ENCODE assay signal across 22 cellular contexts in the genomic region with DNA sequence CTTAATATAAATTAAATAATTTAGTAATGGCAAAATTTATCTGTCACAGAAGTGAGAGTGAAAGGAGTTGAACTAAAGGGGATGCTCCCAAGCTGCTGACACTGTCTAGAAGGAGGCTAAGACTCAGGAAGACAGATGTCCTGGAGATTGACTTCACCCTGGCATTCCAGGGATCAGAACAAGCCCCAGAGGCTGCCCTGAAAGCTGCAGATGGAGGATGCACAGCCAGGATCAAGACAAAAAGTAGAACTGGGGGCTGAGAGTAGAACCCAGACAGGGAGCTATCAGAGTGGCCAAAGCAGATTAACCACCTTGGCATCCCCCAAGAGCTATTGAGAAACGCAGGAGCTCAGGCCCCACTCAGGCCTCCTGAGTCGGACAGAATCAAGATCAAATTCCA.
"Had no signal": no experiment of that assay in that cellular context is flagged by ENCODE, and none has a peak within 500 bp of the region (broad histone marks: within the 10 kb centered on the region; RNA-seq: fewer than 3 reads in every experiment).

No MANE protein-coding gene starts in this region.

- H3K9ac ChIP-seq: SK-N-SH had no signal

- H3K36me3 ChIP-seq: MG63 had no signal

- H3K4me3 ChIP-seq: MG63 had no signal

- DNase-seq: Karpas-422, KG1, MG63, NCI-H1092, NCI-H1105 treated with DMSO at 0.1 percent for 48 hours, NCI-H1417 treated with DMSO at 0.1 percent for 48 hours, NCI-H146, NCI-H1694 treated with DMSO at 0.1 percent for 48 hours, NCI-H1930, NCI-H2081, NCI-H2107, NCI-H226, NCI-H446 treated with DMSO at 0.1 percent for 48 hours, NCI-H510A treated with DMSO at 0.1 percent for 48 hours, NCI-H526, SHP77, SK-N-SH, SW 1271 had no signal

- H3K27ac ChIP-seq: HL-60, RWPE1 had no signal

- H3K4me2 ChIP-seq: SK-N-SH had no signal

- H3K9me3 ChIP-seq: MG63, SK-N-SH had no signal

- ATAC-seq: Panc1 had no signal

- FAIRE-seq: HTR-8/SVneo had no signal

- H3K27me3 ChIP-seq: MG63 had no signal
